11 cellular contexts compared by ENCODE assay signal in the genomic region with DNA sequence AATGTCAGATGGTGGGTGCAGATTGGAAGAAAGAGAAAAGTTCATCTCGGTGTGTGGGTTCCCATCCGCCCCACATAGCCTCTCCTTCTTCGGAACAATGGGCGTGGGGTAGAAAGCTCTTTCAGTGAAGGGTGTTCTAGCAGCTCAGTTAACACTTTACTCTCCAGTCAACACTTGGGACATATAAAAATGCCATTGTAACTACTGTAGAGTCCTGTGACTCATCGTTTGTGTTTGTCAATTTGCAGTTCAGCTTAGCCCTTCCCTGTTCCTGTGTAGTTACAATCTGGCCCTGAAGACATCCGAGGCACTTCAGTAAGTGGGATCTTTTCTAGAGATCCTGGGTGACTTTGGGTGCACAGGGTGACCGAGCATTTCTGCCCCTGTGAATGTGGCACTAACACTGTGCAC. TPM values are rescaled to one million over a fixed set of nuclear protein-coding genes. Genes with fewer than 3 reads are reported as not detected.
DNase-seq lines count a peak whose midpoint lies in the region; ATAC-seq and TF ChIP-seq lines count a peak whose summit lies in the region.
"Had no signal": no experiment of that assay in that cellular context is flagged by ENCODE, and none has a peak within 500 bp of the region (broad histone marks: within the 10 kb centered on the region; RNA-seq: fewer than 3 reads in every experiment).

No MANE protein-coding gene starts in this region.

- peak overlapping the region; percentile 11 for H3K27ac Mint-ChIP-seq in activated CD4-positive, alpha-beta T cell treated with anti-CD3 and anti-CD28 coated beads for 36 hours

- intact Hi-C loops in activated CD4-positive, alpha-beta T cell treated with anti-CD3 and anti-CD28 coated beads for 36 hours (cut with DNase I, micrococcal nuclease) = loop anchor here (10.0 kb wide), 1 partner anchor 493 kb away; no protein-coding TSS in a partner anchor
- intact Hi-C loops in head of caudate nucleus (cut with DNase I) = no loop called here

- POLR2A ChIA-PET in activated CD4-positive, alpha-beta T cell treated with anti-CD3 and anti-CD28 coated beads for 36 hours (lab: Charles Lee) = no interaction called here

- DNase-seq in activated CD4-positive, alpha-beta T cell treated with anti-CD3 and anti-CD28 coated beads for 36 hours = no peak
- DNase-seq in activated CD4-positive, alpha-beta T cell treated with anti-CD3 and anti-CD28 coated beads for 4 hours = no peak
- DNase-seq in head of caudate nucleus (peak in 38 of 42 donors; percentile 18 to 97 (median 74)), stromal cell of bone marrow (ENCODE audit: low read depth) (peak; percentile 25), NCI-H2196 treated with DMSO at 0.1 percent for 48 hours (lab: John Stamatoyannopoulos, UW; ENCODE audit: unreplicated experiment) (no peak)
- no peak for DNase-seq in stimulated activated CD4-positive, alpha-beta T cell treated with anti-CD3 and anti-CD28 coated beads, Interleukin-15, amount 100 ng/mL, for 24 hours
- DNase-seq: activated CD4-positive, alpha-beta T cell treated with anti-CD3 and anti-CD28 coated beads for 1 hour; NCI-H526 had no signal

- H3K36me3 Mint-ChIP-seq in activated CD4-positive, alpha-beta T cell treated with anti-CD3 and anti-CD28 coated beads for 36 hours (ENCODE audit: low read depth) = peaks cover 6% of the 10 kb centered on the region

- ATAC-seq in activated CD4-positive, alpha-beta T cell treated with anti-CD3 and anti-CD28 coated beads for 36 hours = no peak
- ATAC-seq in SK-N-SH treated with all-trans-retinoic acid at 6 μM for 48 hours (peak; percentile 26; the same call in 2 of the 3 replicates), HG03025 (IDR thresholded peaks at IDR 0.05; ENCODE audit: low FRiP score, unreplicated experiment) (no peak)

- H3K4me1 Mint-ChIP-seq in activated CD4-positive, alpha-beta T cell treated with anti-CD3 and anti-CD28 coated beads for 36 hours = no peaks in the 10 kb centered on the region

- H3K4me3 Mint-ChIP-seq in activated CD4-positive, alpha-beta T cell treated with anti-CD3 and anti-CD28 coated beads for 36 hours = no peak overlapping the region

- CTCF ChIA-PET in activated CD4-positive, alpha-beta T cell treated with anti-CD3 and anti-CD28 coated beads for 36 hours (lab: Charles Lee) = interaction anchor here (0.6 to 3.4 kb wide), 3 partner anchors 10 to 608 kb away, joined by 3 to 20 read pairs (median 4); no protein-coding TSS in a partner anchor

- H3K9me3 Mint-ChIP-seq in activated CD4-positive, alpha-beta T cell treated with anti-CD3 and anti-CD28 coated beads for 36 hours (ENCODE audit: low read depth) = no peaks in the 10 kb centered on the region

- no peaks in the 10 kb centered on the region for H3K27me3 Mint-ChIP-seq in activated CD4-positive, alpha-beta T cell treated with anti-CD3 and anti-CD28 coated beads for 36 hours

TF ChIP-seq in SK-N-SH treated with all-trans-retinoic acid at 6 μM for 48 hours, 23 proteins besides CTCF, POLR2A, EP300 and RAD21:
- TF ChIP-seq ISL1 (CRISPR knock-in tag; IDR thresholded peaks at IDR 0.05) (no peak), ESRRG (CRISPR knock-in tag; IDR thresholded peaks at IDR 0.05) (no peak), ZFP30 (CRISPR knock-in tag; IDR thresholded peaks at IDR 0.05) (no peak)

RNA-seq across cellular contexts. Expression of gene CLEC18C, which starts 11.5 kb away (rescaled TPM):
- under 1 TPM in 1 of 2 experiments, not detected in 1; 0.25 TPM for total RNA-seq in activated CD4-positive, alpha-beta T cell treated with anti-CD3 and anti-CD28 coated beads for 36 hours
- total RNA-seq: chondrocyte had no signal

RNA-seq across cellular contexts. Expression of gene PDPR, which starts 47.9 kb away (rescaled TPM):
- 10 to 100 TPM; 26.4 to 26.7 TPM for total RNA-seq in activated CD4-positive, alpha-beta T cell treated with anti-CD3 and anti-CD28 coated beads for 36 hours

Comparison
In these comparisons a context has a peak if more than half of its experiments do, and no peak if none do; other contexts are left out.
1. DNase-seq: peak in head of caudate nucleus (38 of 42) and stromal cell of bone marrow (single experiment); none in activated CD4-positive, alpha-beta T cell treated with anti-CD3 and anti-CD28 coated beads for 36 hours (single experiment), activated CD4-positive, alpha-beta T cell treated with anti-CD3 and anti-CD28 coated beads for 4 hours (0 of 2), stimulated activated CD4-positive, alpha-beta T cell treated with anti-CD3 and anti-CD28 coated beads, Interleukin-15, amount 100 ng/mL, for 24 hours (single experiment) and NCI-H2196 treated with DMSO at 0.1 percent for 48 hours (single experiment).